8 cellular contexts compared by ENCODE assay signal in genomic region chr16:2121325-2121724, GRCh38. TPM values are rescaled to one million over a fixed set of nuclear protein-coding genes. Genes with fewer than 3 reads are reported as not detected.
A peak's percentile ranks its signal among the peaks of the same experiment; 100 is the strongest.
DNase-seq lines count a peak whose midpoint lies in the region; ATAC-seq and TF ChIP-seq lines count a peak whose summit lies in the region.
"Not testable (repeated sequence)": the region's sequence is repeated elsewhere in the genome, so short reads cannot be mapped to it uniquely, and the experiment has no call there.

No MANE protein-coding gene starts in this region.

- H3K27me3 ChIP-seq in RWPE2 (ENCODE audit: insufficient read depth, poor library complexity, severe bottlenecking); esophagus (ENCODE audit: control insufficient read depth in 1 of 2, insufficient read depth in 2 of 2, low read length in 2 of 2); prostate gland (replicated peaks; ENCODE audit: insufficient read depth); upper lobe of right lung: not testable (repeated sequence)

- H3K4me1 Mint-ChIP-seq in activated naive CD8-positive, alpha-beta T cell treated with anti-CD3 and anti-CD28 coated beads, Interleukin-2, amount 50 U/mL, for 24 hours, result not testable (repeated sequence)

- peak; percentile 48 for ATAC-seq in RWPE2 (ENCODE audit: low read depth)
- peak; percentile 41 for ATAC-seq in activated naive CD8-positive, alpha-beta T cell treated with anti-CD3 and anti-CD28 coated beads, Interleukin-2, amount 50 U/mL, for 24 hours
- peak; percentile 39 for ATAC-seq in left colon
- not testable (repeated sequence) for ATAC-seq in upper lobe of right lung

- not testable (repeated sequence) for H3K36me3 ChIP-seq in RWPE2 (ENCODE audit: low read depth); esophagus (ENCODE audit: control insufficient read depth in 2 of 2, insufficient read depth in 2 of 2, low read length in 1 of 2); prostate gland; upper lobe of right lung

- H3K27ac Mint-ChIP-seq in activated naive CD8-positive, alpha-beta T cell treated with anti-CD3 and anti-CD28 coated beads, Interleukin-2, amount 50 U/mL, for 24 hours, result not testable (repeated sequence)

- not testable (repeated sequence) for H3K27me3 Mint-ChIP-seq in activated naive CD8-positive, alpha-beta T cell treated with anti-CD3 and anti-CD28 coated beads, Interleukin-2, amount 50 U/mL, for 24 hours

- intact Hi-C loops in left colon (cut with DNase I, micrococcal nuclease); prostate gland (cut with DNase I); upper lobe of right lung (cut with DNase I): not testable (repeated sequence)

- DNase-seq in Daoy (ENCODE audit: low read depth), result peak; percentile 72
- not testable (repeated sequence) for DNase-seq in LNCaP clone FGC (ENCODE audit: low read depth); RWPE2 (ENCODE audit: low spot score); activated naive CD8-positive, alpha-beta T cell treated with anti-CD3 and anti-CD28 coated beads, Interleukin-2, amount 50 U/mL, for 24 hours; upper lobe of right lung
- peak in 1 of 2 donors; percentile 63 for DNase-seq in left colon
- peak; percentile 49 for DNase-seq in prostate gland (ENCODE audit: low spot score)

- TF ChIP-seq CTCF in LNCaP clone FGC (IDR thresholded peaks at IDR 0.05; ENCODE audit: control insufficient read depth, extremely low read depth, insufficient read depth), result peak; percentile 44
- TF ChIP-seq CTCF in RWPE2 (IDR thresholded peaks at IDR 0.05; ENCODE audit: poor library complexity, severe bottlenecking), result peak; percentile 40
- TF ChIP-seq CTCF in prostate gland (IDR thresholded peaks at IDR 0.05), result peak in 2 of 4 experiments; percentile 38 to 55
- TF ChIP-seq CTCF in upper lobe of right lung (IDR thresholded peaks at IDR 0.05), result peak; percentile 14

- not testable (repeated sequence) for H3K9me3 Mint-ChIP-seq in activated naive CD8-positive, alpha-beta T cell treated with anti-CD3 and anti-CD28 coated beads, Interleukin-2, amount 50 U/mL, for 24 hours

- H3K36me3 Mint-ChIP-seq in activated naive CD8-positive, alpha-beta T cell treated with anti-CD3 and anti-CD28 coated beads, Interleukin-2, amount 50 U/mL, for 24 hours (ENCODE audit: low read depth), result not testable (repeated sequence)

- TF ChIP-seq POLR2A in prostate gland (IDR thresholded peaks at IDR 0.05), result not testable (repeated sequence)

- WGBS in esophagus, 2 donors, result 36 to 60% methylated on average over 8 to 9 of the region's 9 CpGs
- 32% methylated on average over 6 of the region's 9 CpGs for WGBS in prostate gland

- not testable (repeated sequence) for H3K4me3 Mint-ChIP-seq in activated naive CD8-positive, alpha-beta T cell treated with anti-CD3 and anti-CD28 coated beads, Interleukin-2, amount 50 U/mL, for 24 hours

- H3K9me3 ChIP-seq in RWPE2 (ENCODE audit: severe bottlenecking); esophagus (ENCODE audit: control insufficient read depth in 2 of 2, insufficient read depth in 1 of 2, low read depth in 1 of 2, low read length in 1 of 2); prostate gland; upper lobe of right lung: not testable (repeated sequence)

- peaks cover 17% of the 10 kb centered on the region for H3K4me1 ChIP-seq in RWPE2 (ENCODE audit: insufficient read depth, poor library complexity, severe bottlenecking)
- peaks cover 6 to 31% of the 10 kb centered on the region in 2 donors for H3K4me1 ChIP-seq in esophagus (ENCODE audit: control insufficient read depth in 2 of 2, insufficient read depth in 2 of 2, low read length in 1 of 2)
- peaks cover 27% of the 10 kb centered on the region for H3K4me1 ChIP-seq in prostate gland (replicated peaks)
- H3K4me1 ChIP-seq in upper lobe of right lung, result peaks cover 19% of the 10 kb centered on the region

- H3K27ac ChIP-seq in RWPE2 (ENCODE audit: poor library complexity, severe bottlenecking), result peak overlapping the region; percentile 99
- H3K27ac ChIP-seq in esophagus (ENCODE audit: low read depth in 2 of 2, low read length in 1 of 2), result peak overlapping the region; percentile 10 to 79
- peak overlapping the region; percentile 84 to 92 for H3K27ac ChIP-seq in prostate gland
- not testable (repeated sequence) for H3K27ac ChIP-seq in upper lobe of right lung

- H3K4me3 ChIP-seq in LNCaP clone FGC (ENCODE audit: low read depth, low read length); RWPE2 (ENCODE audit: severe bottlenecking); esophagus (ENCODE audit: low read depth in 1 of 2, low read length in 2 of 2); prostate gland; upper lobe of right lung: not testable (repeated sequence)

RNA-seq across cellular contexts. Expression of gene PKD1, which starts 14.4 kb away (rescaled TPM):
- 12.0 and 46.5 TPM in 2 replicates for total RNA-seq in Daoy (2014; rRNA removed; shearing (Covaris generic))
- polyA plus RNA-seq in esophagus, result 10 to 100 TPM; 40.5 to 78.0 TPM
- total RNA-seq in left colon (10 to 100 TPM; 75.1 to 76.7 TPM), prostate gland (100 to 1,000 TPM; 205 to 349 TPM), upper lobe of right lung (84.8 TPM)

RNA-seq across cellular contexts. Expression of gene RAB26, which starts 27.1 kb away (rescaled TPM):
- total RNA-seq in Daoy (2014; rRNA removed; shearing (Covaris generic)), result 0.11 and 0.21 TPM in 2 replicates
- 1 to 10 TPM; 1.1 to 4.7 TPM for polyA plus RNA-seq in esophagus
- total RNA-seq in left colon (10 to 100 TPM; 24.9 to 27.2 TPM), prostate gland (1 to 10 TPM; 1.8 to 5.1 TPM), upper lobe of right lung (0.67 TPM)

RNA-seq across cellular contexts. Expression of gene TRAF7, which starts 34.3 kb away (rescaled TPM):
- 43.4 and 45.5 TPM in 2 replicates for total RNA-seq in Daoy (2014; rRNA removed; shearing (Covaris generic))
- polyA plus RNA-seq in esophagus, result 10 to 100 TPM; 40.1 to 41.5 TPM
- 10 to 100 TPM; 94.5 to 99.8 TPM for total RNA-seq in left colon
- 10 to 100 TPM; 40.0 to 51.5 TPM for total RNA-seq in prostate gland
- 64.3 TPM for total RNA-seq in upper lobe of right lung

Comparison
In these comparisons a context has a peak if more than half of its experiments do, and no peak if none do; other contexts are left out.
1. RNA of gene RAB26, which starts 27.1 kb away (total RNA-seq): 24.9 to 27.2 TPM in left colon; 1.8 to 5.1 TPM in prostate gland, 0.67 TPM in upper lobe of right lung (single experiment) and 0.11 to 0.21 TPM in Daoy; every median in the first group is over 4 times any median in the second.